10 cellular contexts compared by ENCODE assay signal in genomic region chr4:137510866-137511265, GRCh38. TPM values are rescaled to one million over a fixed set of nuclear protein-coding genes. Genes with fewer than 3 reads are reported as not detected.
DNase-seq lines count a peak whose midpoint lies in the region; ATAC-seq, FAIRE-seq and TF ChIP-seq lines count a peak whose summit lies in the region.
"Had no signal": no experiment of that assay in that cellular context is flagged by ENCODE, and none has a peak within 500 bp of the region (broad histone marks: within the 10 kb centered on the region; RNA-seq: fewer than 3 reads in every experiment).

No MANE protein-coding gene starts in this region.

- CTCF ChIA-PET in endothelial cell of umbilical vein (lab: Charles Lee) = interaction anchor here (0.9 to 1.8 kb wide), 3 partner anchors 9 to 113 kb away, joined by 3 to 8 read pairs (median 4); partner anchors contain the start of gene PCDH18

- H3K4me1 ChIP-seq in endothelial cell of umbilical vein (ENCODE audit: control insufficient read depth, extremely low read depth, insufficient read depth, low read length) (peaks cover 4% of the 10 kb centered on the region), osteoblast (ENCODE audit: insufficient read depth, low read length) (peaks cover 18% of the 10 kb centered on the region)
- H3K4me1 ChIP-seq: adrenal gland had no signal

- no peaks in the 10 kb centered on the region for H3K9me3 Mint-ChIP-seq in glutamatergic neuron (ENCODE audit: unreplicated experiment)

- POLR2A ChIA-PET in endothelial cell of umbilical vein (lab: Charles Lee) = no interaction called here

- no peak overlapping the region for H3K27ac ChIP-seq in endothelial cell of umbilical vein (ENCODE audit: insufficient read depth, low read depth, low read length)
- peak overlapping the region; percentile 74 for H3K27ac ChIP-seq in osteoblast (ENCODE audit: low read depth, low read length)
- H3K27ac ChIP-seq: adrenal gland had no signal

- no peaks in the 10 kb centered on the region for H3K9me1 ChIP-seq in endothelial cell of umbilical vein (replicated peaks; ENCODE audit: control insufficient read depth, extremely low read depth, insufficient read depth, low read length)

- no TSS peak for BruUV-seq in endothelial cell of umbilical vein (replicated peaks; lab: Mats Ljungman, UMichigan)

- no peaks in the 10 kb centered on the region for H3K36me3 Mint-ChIP-seq in glutamatergic neuron (ENCODE audit: unreplicated experiment)

- peaks cover 7% of the 10 kb centered on the region for H3K4me1 Mint-ChIP-seq in glutamatergic neuron (ENCODE audit: low read depth, unreplicated experiment)

- no peak for TF ChIP-seq CTCF in endothelial cell of umbilical vein (IDR thresholded peaks at IDR 0.05; ENCODE audit: extremely low read depth in 1 of 2, insufficient read depth in 1 of 2, low read depth in 1 of 2, low read length in 2 of 2)
- TF ChIP-seq CTCF in osteoblast (IDR thresholded peaks at IDR 0.05; ENCODE audit: extremely low read depth, low read depth, low read length) = no peak
- no peak for TF ChIP-seq CTCF in glutamatergic neuron (IDR thresholded peaks at IDR 0.05; ENCODE audit: partially characterized antibody, unreplicated experiment)

- peak; percentile 63 for FAIRE-seq in endothelial cell of umbilical vein (lab: Jason Lieb, UNC)

- H3K4me3 ChIP-seq in endothelial cell of umbilical vein (replicated peaks in 1 of 3; ENCODE audit: insufficient read depth in 1 of 3, low read depth in 1 of 3, low read length in 3 of 3) (no peak overlapping the region), osteoblast (ENCODE audit: insufficient read depth, low read length) (peak overlapping the region; percentile 56)

- H3K4me3 Mint-ChIP-seq in glutamatergic neuron (ENCODE audit: unreplicated experiment) = no peak overlapping the region

- H3K4me2 ChIP-seq in endothelial cell of umbilical vein (ENCODE audit: insufficient read depth, low read length) (peak overlapping the region; percentile 72), osteoblast (ENCODE audit: insufficient read depth, low read length) (peak overlapping the region; percentile 76)

- H3K27me3 ChIP-seq in endothelial cell of umbilical vein (ENCODE audit: control insufficient read depth in 2 of 2, insufficient read depth in 2 of 2, low read length in 2 of 2) (no peaks in the 10 kb centered on the region), osteoblast (ENCODE audit: insufficient read depth, low read length) (no peaks in the 10 kb centered on the region)
- H3K27me3 ChIP-seq: adrenal gland had no signal

- no peak for TF ChIP-seq POLR2A in endothelial cell of umbilical vein (IDR thresholded peaks at IDR 0.05; ENCODE audit: low read depth, low read length)

- H3K27me3 Mint-ChIP-seq in glutamatergic neuron (ENCODE audit: unreplicated experiment) = no peaks in the 10 kb centered on the region

- intact Hi-C loops in endothelial cell of umbilical vein (cut with micrococcal nuclease) = no loop called here

- H4K20me1 ChIP-seq in endothelial cell of umbilical vein (replicated peaks; ENCODE audit: control insufficient read depth, extremely low read depth, insufficient read depth, low read length) = no peaks in the 10 kb centered on the region
- H4K20me1 ChIP-seq in osteoblast (ENCODE audit: insufficient read depth, low read length) = no peaks in the 10 kb centered on the region

- peak overlapping the region; percentile 34 for H2AFZ ChIP-seq in endothelial cell of umbilical vein (ENCODE audit: low read depth, low read length)
- peak overlapping the region; percentile 27 for H2AFZ ChIP-seq in osteoblast (ENCODE audit: low read length)

- H3K27ac Mint-ChIP-seq in glutamatergic neuron (ENCODE audit: unreplicated experiment) = no peak overlapping the region

- no peak overlapping the region for H3K9ac ChIP-seq in endothelial cell of umbilical vein (replicated peaks; ENCODE audit: extremely low read depth, insufficient read depth, low read length)

- no peak for ATAC-seq in activated CD4-positive, CD25-positive, alpha-beta regulatory T cell treated with anti-CD3 and anti-CD28 coated beads, Interleukin-2, amount 50 U/mL, for 24 hours
- ATAC-seq in HG03521 (IDR thresholded peaks at IDR 0.05; ENCODE audit: unreplicated experiment) = no peak

- peak; percentile 49 for DNase-seq in DMS53 treated with DMSO at 0.1 percent for 48 hours (lab: John Stamatoyannopoulos, UW; ENCODE audit: unreplicated experiment)
- DNase-seq in NCI-H2029 (lab: John Stamatoyannopoulos, UW) = peak; percentile 11
- DNase-seq in endothelial cell of umbilical vein (ENCODE audit: low read depth, low spot score) = peak; percentile 73
- DNase-seq in osteoblast (ENCODE audit: insufficient read length, low spot score, missing footprints) = peak; percentile 73
- DNase-seq in glutamatergic neuron = no peak
- no peak for DNase-seq in T-helper 2 cell
- DNase-seq: NCI-H1694 had no signal

- no peaks in the 10 kb centered on the region for H3K36me3 ChIP-seq in endothelial cell of umbilical vein (ENCODE audit: control insufficient read depth in 2 of 2, extremely low read depth in 1 of 2, insufficient read depth in 2 of 2, low read length in 2 of 2)
- no peaks in the 10 kb centered on the region for H3K36me3 ChIP-seq in osteoblast (ENCODE audit: insufficient read depth, low read length)
- H3K36me3 ChIP-seq: adrenal gland had no signal

- H3K9me3 ChIP-seq in endothelial cell of umbilical vein (replicated peaks; ENCODE audit: control insufficient read depth, insufficient read depth, low read length) (no peaks in the 10 kb centered on the region), osteoblast (ENCODE audit: low read depth, low read length) (no peaks in the 10 kb centered on the region)
- H3K9me3 ChIP-seq: adrenal gland had no signal

- H3K79me2 ChIP-seq in endothelial cell of umbilical vein (ENCODE audit: control insufficient read depth, insufficient read depth, low read length) (no peaks in the 10 kb centered on the region), osteoblast (ENCODE audit: insufficient read depth, low read length) (no peaks in the 10 kb centered on the region)

- dilution Hi-C loops in endothelial cell of umbilical vein (cut with MboI; ENCODE audit: extremely low pct_ligation_motif_present, low sequenced_read_pairs) = no loop called here

TF ChIP-seq in endothelial cell of umbilical vein, 7 proteins besides CTCF, POLR2A, EP300 and RAD21:
- TF ChIP-seq EZH2 (IDR thresholded peaks at IDR 0.05; ENCODE audit: borderline replicate concordance, low read depth, low read length, severe bottlenecking) = no peak
- no peak for TF ChIP-seq GATA2 (IDR thresholded peaks at IDR 0.05; ENCODE audit: insufficient read depth, insufficient read length, low read depth, low read length)
- TF ChIP-seq FOS (IDR thresholded peaks at IDR 0.05; ENCODE audit: borderline replicate concordance, insufficient read depth, low read length) = peak; percentile 88
- peak; percentile 94 for TF ChIP-seq JUN (IDR thresholded peaks at IDR 0.05; ENCODE audit: borderline replicate concordance, insufficient read depth, insufficient read length, low read depth)

RNA-seq across cellular contexts. Expression of gene PCDH18, which starts 21.4 kb away (rescaled TPM):
- 1.4 and 1.5 TPM in 2 replicates for total RNA-seq in endothelial cell of umbilical vein
- polyA plus RNA-seq in endothelial cell of umbilical vein = 1.4 and 2.2 TPM in 2 replicates
- 1.2 and 1.4 TPM in 2 replicates for polyA plus RNA-seq in endothelial cell of umbilical vein (2011; cell fraction: cytosol; rRNA removed)
- polyA plus RNA-seq in endothelial cell of umbilical vein (2011; cell fraction: nucleus; rRNA removed) = 2.3 and 2.4 TPM in 2 replicates
- polyA plus RNA-seq in endothelial cell of umbilical vein (2012) = 0.64 and 1.0 TPM in 2 replicates
- 5.4 and 7.1 TPM in 2 replicates for polyA minus RNA-seq in endothelial cell of umbilical vein
- polyA minus RNA-seq in endothelial cell of umbilical vein (2011; cell fraction: cytosol; rRNA and poly(A)+ RNA removed) = not detected
- polyA minus RNA-seq in endothelial cell of umbilical vein (2011; cell fraction: nucleus; rRNA and poly(A)+ RNA removed) = 3.6 and 3.8 TPM in 2 replicates
- 171 and 191 TPM in 2 replicates for total RNA-seq in osteoblast
- 7.4 TPM for total RNA-seq in glutamatergic neuron (ENCODE audit: unreplicated experiment)

Comparison
In these comparisons a context has a peak if more than half of its experiments do, and no peak if none do; other contexts are left out.
1. DNase-seq: peak in DMS53 treated with DMSO at 0.1 percent for 48 hours (single experiment), NCI-H2029 (single experiment), endothelial cell of umbilical vein (single experiment) and osteoblast (single experiment); none in glutamatergic neuron (single experiment) and T-helper 2 cell (0 of 5).
2. RNA of gene PCDH18, which starts 21.4 kb away (total RNA-seq): 171 to 191 TPM in osteoblast; 7.4 TPM in glutamatergic neuron (single experiment) and 1.4 to 1.5 TPM in endothelial cell of umbilical vein; every median in the first group is over 10 times any median in the second.